In genomic region chr1:153515504-153516394, GRCh38 we compare ENCODE assay signal across 12 cellular contexts. TPM values are rescaled to one million over a fixed set of nuclear protein-coding genes. Genes with fewer than 3 reads are reported as not detected.
DNase-seq lines count a peak whose midpoint lies in the region; ATAC-seq, FAIRE-seq and TF ChIP-seq lines count a peak whose summit lies in the region.
"Had no signal": no experiment of that assay in that cellular context is flagged by ENCODE, and none has a peak within 500 bp of the region (broad histone marks: within the 10 kb centered on the region; RNA-seq: fewer than 3 reads in every experiment).

No MANE protein-coding gene starts in this region.

- intact Hi-C loops in activated CD8-positive, alpha-beta T cell treated with anti-CD3 and anti-CD28 coated beads for 36 hours (cut with micrococcal nuclease) = no loop called here
- intact Hi-C loops in esophagus squamous epithelium (cut with DNase I) = loop anchor here (10.0 kb wide), 1 partner anchor 49 kb away; the partner anchor contains the start of gene S100A2

- H3K36me3 ChIP-seq in esophagus squamous epithelium = no peaks in the 10 kb centered on the region
- H3K36me3 ChIP-seq in suprapubic skin = no peaks in the 10 kb centered on the region
- H3K36me3 ChIP-seq: SJSA1 had no signal

- TF ChIP-seq EP300 in suprapubic skin (IDR thresholded peaks at IDR 0.05) = no peak

- no peaks in the 10 kb centered on the region for H3K36me3 Mint-ChIP-seq in activated CD8-positive, alpha-beta T cell treated with anti-CD3 and anti-CD28 coated beads, Interleukin-2, amount 10 ng/mL, durations not matched to agents 7 days and 5 days (ENCODE audit: low read depth)
- no peaks in the 10 kb centered on the region for H3K36me3 Mint-ChIP-seq in activated CD8-positive, alpha-beta T cell treated with anti-CD3 and anti-CD28 coated beads for 36 hours (ENCODE audit: low read depth)

- no peaks in the 10 kb centered on the region for H3K9me3 ChIP-seq in esophagus squamous epithelium
- no peaks in the 10 kb centered on the region for H3K9me3 ChIP-seq in suprapubic skin
- H3K9me3 ChIP-seq: SJSA1 had no signal

- H3K9me3 Mint-ChIP-seq in activated CD8-positive, alpha-beta T cell treated with anti-CD3 and anti-CD28 coated beads, Interleukin-2, amount 10 ng/mL, durations not matched to agents 7 days and 5 days (ENCODE audit: insufficient read depth) = no peaks in the 10 kb centered on the region
- no peaks in the 10 kb centered on the region for H3K9me3 Mint-ChIP-seq in activated CD8-positive, alpha-beta T cell treated with anti-CD3 and anti-CD28 coated beads for 36 hours

- FAIRE-seq in RCC 7860 (lab: Jason Lieb, UNC) = no peak

- H3K27me3 Mint-ChIP-seq in activated CD8-positive, alpha-beta T cell treated with anti-CD3 and anti-CD28 coated beads, Interleukin-2, amount 10 ng/mL, durations not matched to agents 7 days and 5 days (ENCODE audit: low read depth) = peaks cover 3% of the 10 kb centered on the region
- H3K27me3 Mint-ChIP-seq in activated CD8-positive, alpha-beta T cell treated with anti-CD3 and anti-CD28 coated beads for 36 hours = no peaks in the 10 kb centered on the region

- TF ChIP-seq POLR2A in esophagus squamous epithelium (IDR thresholded peaks at IDR 0.05) (peak in 1 of 4 donors; percentile 50), suprapubic skin (IDR thresholded peaks at IDR 0.05) (no peak)

- peak overlapping the region; percentile 32 for H3K27ac Mint-ChIP-seq in activated CD8-positive, alpha-beta T cell treated with anti-CD3 and anti-CD28 coated beads, Interleukin-2, amount 10 ng/mL, durations not matched to agents 7 days and 5 days
- no peak overlapping the region for H3K27ac Mint-ChIP-seq in activated CD8-positive, alpha-beta T cell treated with anti-CD3 and anti-CD28 coated beads for 36 hours

- no peak for TF ChIP-seq CTCF in activated CD8-positive, alpha-beta T cell treated with anti-CD3 and anti-CD28 coated beads for 36 hours (IDR thresholded peaks at IDR 0.05)
- TF ChIP-seq CTCF in esophagus squamous epithelium (IDR thresholded peaks at IDR 0.05) (peak in 1 of 6 experiments; percentile 6), suprapubic skin (IDR thresholded peaks at IDR 0.05) (no peak)

- no peak for DNase-seq in activated CD8-positive, alpha-beta T cell treated with anti-CD3 and anti-CD28 coated beads, Interleukin-2, amount 10 ng/mL, durations not matched to agents 7 days and 5 days
- no peak for DNase-seq in activated CD8-positive, alpha-beta T cell treated with anti-CD3 and anti-CD28 coated beads for 36 hours
- DNase-seq in NOMO-1 (lab: John Stamatoyannopoulos, UW; ENCODE audit: unreplicated experiment in 2 of 2) (peak; percentile 64 to 75), esophagus squamous epithelium (lab: John Stamatoyannopoulos, UW) (no peak), suprapubic skin (ENCODE audit: low spot score in 2 of 2) (no peak), NCI-H1694 treated with DMSO at 0.1 percent for 48 hours (lab: John Stamatoyannopoulos, UW) (no peak), RCC 7860 (ENCODE audit: low spot score) (no peak)
- DNase-seq in stimulated activated CD4-positive, alpha-beta T cell treated with anti-CD3 and anti-CD28 coated beads, Interleukin-4, amount 100 ng/mL, for 1 hour = no peak
- DNase-seq: activated naive CD4-positive, alpha-beta T cell treated with anti-CD3 and anti-CD28 coated beads, Interleukin-2, amount 50 U/mL, for 16 hours; C1 segment of cervical spinal cord; stimulated activated CD8-positive, alpha-beta memory T cell treated with anti-CD3 and anti-CD28 coated beads, Interleukin-4, amount 100 ng/mL, for 48 hours had no signal

- H3K27ac ChIP-seq in esophagus squamous epithelium = peak overlapping the region; percentile 84 to 92 (median 92)
- H3K27ac ChIP-seq in suprapubic skin = peak overlapping the region; percentile 88
- H3K27ac ChIP-seq: SJSA1 had no signal

- peaks cover 19% of the 10 kb centered on the region for H3K4me1 Mint-ChIP-seq in activated CD8-positive, alpha-beta T cell treated with anti-CD3 and anti-CD28 coated beads, Interleukin-2, amount 10 ng/mL, durations not matched to agents 7 days and 5 days (ENCODE audit: low read depth)
- peaks cover 9% of the 10 kb centered on the region for H3K4me1 Mint-ChIP-seq in activated CD8-positive, alpha-beta T cell treated with anti-CD3 and anti-CD28 coated beads for 36 hours (ENCODE audit: low read depth)

- POLR2A ChIA-PET in activated CD8-positive, alpha-beta T cell treated with anti-CD3 and anti-CD28 coated beads, Interleukin-2, amount 10 ng/mL, durations not matched to agents 7 days and 5 days (lab: Charles Lee) = no interaction called here
- POLR2A ChIA-PET in activated CD8-positive, alpha-beta T cell treated with anti-CD3 and anti-CD28 coated beads for 36 hours (lab: Charles Lee) = interaction anchor here (1.1 to 1.4 kb wide), 2 partner anchors 10 to 25 kb away, joined by 3 to 5 read pairs; partner anchors contain the start of gene S100A5

- H3K27me3 ChIP-seq in esophagus squamous epithelium (no peaks in the 10 kb centered on the region), suprapubic skin (no peaks in the 10 kb centered on the region)
- H3K27me3 ChIP-seq: SJSA1 had no signal

- no peak overlapping the region for H3K4me3 Mint-ChIP-seq in activated CD8-positive, alpha-beta T cell treated with anti-CD3 and anti-CD28 coated beads, Interleukin-2, amount 10 ng/mL, durations not matched to agents 7 days and 5 days
- H3K4me3 Mint-ChIP-seq in activated CD8-positive, alpha-beta T cell treated with anti-CD3 and anti-CD28 coated beads for 36 hours = no peak overlapping the region

- H3K4me1 ChIP-seq in esophagus squamous epithelium = peaks cover 18 to 44% (median 21%) of the 10 kb centered on the region in 3 donors
- peaks cover 32% of the 10 kb centered on the region for H3K4me1 ChIP-seq in suprapubic skin

- ATAC-seq in activated CD8-positive, alpha-beta T cell treated with anti-CD3 and anti-CD28 coated beads, Interleukin-2, amount 10 ng/mL, durations not matched to agents 7 days and 5 days = no peak
- no peak for ATAC-seq in activated CD8-positive, alpha-beta T cell treated with anti-CD3 and anti-CD28 coated beads for 36 hours

- peak overlapping the region in 1 of 4 donors; percentile 3 for H3K4me3 ChIP-seq in esophagus squamous epithelium
- no peak overlapping the region for H3K4me3 ChIP-seq in suprapubic skin
- H3K4me3 ChIP-seq: SJSA1 had no signal

- 17 to 41% methylated on average over 5 to 6 of the region's 8 CpGs for WGBS in esophagus squamous epithelium, 2 donors
- WGBS in suprapubic skin = 45% methylated on average over 7 of the region's 8 CpGs

- CTCF ChIA-PET in activated CD8-positive, alpha-beta T cell treated with anti-CD3 and anti-CD28 coated beads, Interleukin-2, amount 10 ng/mL, durations not matched to agents 7 days and 5 days (lab: Charles Lee) = interaction anchor here (0.6 to 3.9 kb wide), 6 partner anchors 17 to 150 kb away, joined by 3 to 34 read pairs (median 4); partner anchors contain the start of gene S100A6
- CTCF ChIA-PET in activated CD8-positive, alpha-beta T cell treated with anti-CD3 and anti-CD28 coated beads for 36 hours (lab: Charles Lee) = interaction anchor here (0.8 to 1.8 kb wide), 7 partner anchors 16 to 102 kb away, joined by 3 to 8 read pairs (median 3); no protein-coding TSS in a partner anchor

RNA-seq across cellular contexts. Expression of gene S100A6, which starts 20.0 kb away (rescaled TPM):
- 100 to 1,000 TPM; 425 to 431 TPM for total RNA-seq in activated CD8-positive, alpha-beta T cell treated with anti-CD3 and anti-CD28 coated beads, Interleukin-2, amount 10 ng/mL, durations not matched to agents 7 days and 5 days
- total RNA-seq in activated CD8-positive, alpha-beta T cell treated with anti-CD3 and anti-CD28 coated beads for 36 hours = 100 to 1,000 TPM; 200 to 211 TPM
- total RNA-seq in esophagus squamous epithelium = 100 to 1,000 TPM; 270 to 943 (median 394) TPM
- 100 to 1,000 TPM; 135 to 264 (median 241) TPM for total RNA-seq in suprapubic skin

RNA-seq across cellular contexts. Expression of gene S100A5, which starts 25.0 kb away (rescaled TPM):
- total RNA-seq in activated CD8-positive, alpha-beta T cell treated with anti-CD3 and anti-CD28 coated beads, Interleukin-2, amount 10 ng/mL, durations not matched to agents 7 days and 5 days = 1 to 10 TPM; 1.8 to 1.9 TPM
- total RNA-seq in activated CD8-positive, alpha-beta T cell treated with anti-CD3 and anti-CD28 coated beads for 36 hours = 1 to 10 TPM; 1.1 to 1.2 TPM
- not detected for total RNA-seq in esophagus squamous epithelium
- not detected for total RNA-seq in suprapubic skin
- total RNA-seq: SJSA1 had no signal

RNA-seq across cellular contexts. Expression of gene S100A4, which starts 29.9 kb away (rescaled TPM):
- 100 to 1,000 TPM; 628 to 665 TPM for total RNA-seq in activated CD8-positive, alpha-beta T cell treated with anti-CD3 and anti-CD28 coated beads, Interleukin-2, amount 10 ng/mL, durations not matched to agents 7 days and 5 days
- 100 to 1,000 TPM; 109 to 118 TPM for total RNA-seq in activated CD8-positive, alpha-beta T cell treated with anti-CD3 and anti-CD28 coated beads for 36 hours
- total RNA-seq in esophagus squamous epithelium (100 to 1,000 TPM in 2 of 4 donors, 10 to 100 TPM in 2; 58.6 to 205 (median 122) TPM), suprapubic skin (100 to 1,000 TPM in 3 of 4 donors, 10 to 100 TPM in 1; 89.3 to 229 (median 175) TPM)

RNA-seq across cellular contexts. Expression of gene S100A3, which starts 33.3 kb away (rescaled TPM):
- total RNA-seq in activated CD8-positive, alpha-beta T cell treated with anti-CD3 and anti-CD28 coated beads, Interleukin-2, amount 10 ng/mL, durations not matched to agents 7 days and 5 days = not detected
- not detected for total RNA-seq in activated CD8-positive, alpha-beta T cell treated with anti-CD3 and anti-CD28 coated beads for 36 hours
- total RNA-seq in esophagus squamous epithelium (10 to 100 TPM in 1 of 4 donors, 1 to 10 TPM in 3; 1.2 to 16.5 (median 9.2) TPM), suprapubic skin (100 to 1,000 TPM in 1 of 4 donors, 10 to 100 TPM in 2, not detected in 1; 42.6 to 342 (median 88.0) TPM)

RNA-seq across cellular contexts. Expression of gene S100A2, which starts 49.9 kb away (rescaled TPM):
- total RNA-seq in activated CD8-positive, alpha-beta T cell treated with anti-CD3 and anti-CD28 coated beads, Interleukin-2, amount 10 ng/mL, durations not matched to agents 7 days and 5 days = under 1 TPM in 1 of 2 experiments, not detected in 1; 0.63 TPM
- under 1 TPM in 1 of 2 experiments, not detected in 1; 0.50 TPM for total RNA-seq in activated CD8-positive, alpha-beta T cell treated with anti-CD3 and anti-CD28 coated beads for 36 hours
- total RNA-seq in esophagus squamous epithelium (1,000 to 10,000 TPM in 3 of 4 donors, 100 to 1,000 TPM in 1; 949 to 3,544 (median 1,180) TPM), suprapubic skin (100 to 1,000 TPM; 127 to 519 (median 267) TPM)

Comparison
In these comparisons a context has a peak if more than half of its experiments do, and no peak if none do; other contexts are left out.
1. DNase-seq: peak in NOMO-1 (2 of 2); none in activated CD8-positive, alpha-beta T cell treated with anti-CD3 and anti-CD28 coated beads, Interleukin-2, amount 10 ng/mL, durations not matched to agents 7 days and 5 days (single experiment), activated CD8-positive, alpha-beta T cell treated with anti-CD3 and anti-CD28 coated beads for 36 hours (single experiment), esophagus squamous epithelium (single experiment), suprapubic skin (0 of 2), stimulated activated CD4-positive, alpha-beta T cell treated with anti-CD3 and anti-CD28 coated beads, Interleukin-4, amount 100 ng/mL, for 1 hour (single experiment), NCI-H1694 treated with DMSO at 0.1 percent for 48 hours (single experiment) and RCC 7860 (single experiment).